Comparison of ENCODE assay signal across 27 cellular contexts in genomic region chr1:101299166-101299565, GRCh38.
"Had no signal": no experiment of that assay in that cellular context is flagged by ENCODE, and none has a peak within 500 bp of the region (broad histone marks: within the 10 kb centered on the region; RNA-seq: fewer than 3 reads in every experiment).

No MANE protein-coding gene starts in this region.

- H3K36me3 Mint-ChIP-seq: neural progenitor cell had no signal

- H3K9me3 Mint-ChIP-seq: dendritic cell treated with granulocyte-macrophage colony-stimulating factor and Interleukin-4, amounts not matched to agents 40 ng/mL and 50 ng/mL, for 4 days; effector memory CD8-positive, alpha-beta T cell; naive thymus-derived CD4-positive, alpha-beta T cell; nephron had no signal

- H3K9me3 ChIP-seq: esophagus muscularis mucosa, gastroesophageal sphincter, heart left ventricle, right lobe of liver, stomach, thyroid gland had no signal

- H3K4me2 ChIP-seq: hepatocyte, neural progenitor cell had no signal

- H3K27me3 Mint-ChIP-seq: effector memory CD8-positive, alpha-beta T cell had no signal

- ATAC-seq: effector memory CD8-positive, alpha-beta T cell; foreskin keratinocyte; gastroesophageal sphincter; left lobe of liver had no signal

- H3K27me3 ChIP-seq: neural progenitor cell, right lobe of liver, thyroid gland had no signal

- DNase-seq: effector memory CD8-positive, alpha-beta T cell; foreskin keratinocyte; heart left ventricle; kidney; mesenchymal stem cell; midbrain; naive thymus-derived CD4-positive, alpha-beta T cell; right lobe of liver; small intestine; stimulated activated CD4-positive, alpha-beta T cell treated with anti-CD3 and anti-CD28 coated beads, Interleukin-12 subunit alpha, Interleukin-12 subunit beta, amount 100 ng/mL, for 4 hours; stimulated activated CD4-positive, alpha-beta T cell treated with anti-CD3 and anti-CD28 coated beads, Interleukin-1b, Interleukin-23, amount 100 ng/mL, for 48 hours; stimulated activated CD4-positive, alpha-beta T cell treated with anti-CD3 and anti-CD28 coated beads, Interleukin-4, amount 100 ng/mL, for 1 hour; stimulated activated CD8-positive, alpha-beta memory T cell treated with anti-CD3 and anti-CD28 coated beads, Interleukin-4, amount 100 ng/mL, for 48 hours; stimulated activated naive CD4-positive, alpha-beta T cell treated with Interleukin-2 at 50 U/mL for 16 hours; stomach; thyroid gland; trophoblast cell had no signal

- H3K4me1 ChIP-seq: esophagus muscularis mucosa, foreskin keratinocyte, gastroesophageal sphincter, parathyroid adenoma, right lobe of liver, stomach, thyroid gland had no signal

- H3K27ac Mint-ChIP-seq: dendritic cell treated with granulocyte-macrophage colony-stimulating factor and Interleukin-4, amounts not matched to agents 40 ng/mL and 50 ng/mL, for 4 days; effector memory CD8-positive, alpha-beta T cell; nephron; neural progenitor cell; progenitor cell of endocrine pancreas had no signal

- H3K27ac ChIP-seq: epithelial cell of prostate, esophagus muscularis mucosa, foreskin keratinocyte, gastroesophageal sphincter, hepatocyte, neural progenitor cell, parathyroid adenoma, right lobe of liver, stomach, thyroid gland had no signal

- H3K79me2 ChIP-seq: hepatocyte, parathyroid adenoma had no signal

- H3K36me3 ChIP-seq: esophagus muscularis mucosa, gastroesophageal sphincter, heart left ventricle, neural progenitor cell, right lobe of liver, stomach, thyroid gland had no signal

- H3K4me3 Mint-ChIP-seq: dendritic cell treated with granulocyte-macrophage colony-stimulating factor and Interleukin-4, amounts not matched to agents 40 ng/mL and 50 ng/mL, for 4 days; effector memory CD8-positive, alpha-beta T cell; naive thymus-derived CD4-positive, alpha-beta T cell; nephron; neural progenitor cell had no signal

- H3K9ac ChIP-seq: neural progenitor cell, parathyroid adenoma had no signal

- H3K4me3 ChIP-seq: esophagus muscularis mucosa, gastroesophageal sphincter, heart left ventricle, hepatocyte, neural progenitor cell, right lobe of liver, stomach, thyroid gland had no signal
